1 cellular context compared by ENCODE assay signal in genomic region chr3:45915518-45916231, GRCh38.
A peak's percentile ranks its signal among the peaks of the same experiment; 100 is the strongest.
TF ChIP-seq lines count a peak whose summit lies in the region.

No MANE protein-coding gene starts in this region.

TF ChIP-seq in GM12878, 131 proteins besides CTCF, POLR2A, EP300 and RAD21 (continued from another document and continues in another):
- TF ChIP-seq PML (IDR thresholded peaks at IDR 0.05; ENCODE audit: low read length) (peak; percentile 79; the same call in 1 of the 2 replicates), RCOR1 (conservative IDR thresholded peaks at IDR 0.05; ENCODE audit: low read depth, low read length) (0 out of 2 replicates have a peak, but pooled peaks have one; percentile 62), MXI1 (IDR thresholded peaks at IDR 0.05; ENCODE audit: low read depth, low read length) (no peak), RAD51 (IDR thresholded peaks at IDR 0.05) (no peak), BMI1 (IDR thresholded peaks at IDR 0.05; ENCODE audit: borderline replicate concordance) (peak; percentile 29; the same call in 1 of the 2 replicates), CREB1 (IDR thresholded peaks at IDR 0.05; ENCODE audit: low read depth) (peak; percentile 46; the same call in 1 of the 2 replicates), IRF5 (IDR thresholded peaks at IDR 0.05; ENCODE audit: borderline replicate concordance) (no peak), ZZZ3 (IDR thresholded peaks at IDR 0.05; ENCODE audit: control insufficient read depth, insufficient read length, low read depth) (no peak), TAF1 (IDR thresholded peaks at IDR 0.05; ENCODE audit: borderline replicate concordance, low read depth, low read length) (no peak; the same call in 1 of the 2 replicates), BACH1 (IDR thresholded peaks at IDR 0.05; ENCODE audit: borderline replicate concordance) (peak; percentile 21; the same call in 1 of the 2 replicates), TARDBP (IDR thresholded peaks at IDR 0.05; ENCODE audit: borderline replicate concordance) (peak; percentile 53; the same call in 1 of the 2 replicates), PBX3 (IDR thresholded peaks at IDR 0.05; ENCODE audit: insufficient replicate concordance, low read depth, low read length) (peak; percentile 7), SUZ12 (IDR thresholded peaks at IDR 0.05; ENCODE audit: unreplicated experiment) (no peak), SKIL (IDR thresholded peaks at IDR 0.05; ENCODE audit: low read depth, poor library complexity, severe bottlenecking) (peak; percentile 99), MTA3 (IDR thresholded peaks at IDR 0.05; ENCODE audit: borderline replicate concordance, low read length) (peak; percentile 97), ZNF24 (IDR thresholded peaks at IDR 0.05) (no peak), E2F4 (IDR thresholded peaks at IDR 0.05; ENCODE audit: low read depth, low read length) (no peak), JUNB (IDR thresholded peaks at IDR 0.05) (peak; percentile 92; the same call in 1 of the 2 replicates), ETV6 (conservative IDR thresholded peaks at IDR 0.05 in 1 of 2, IDR thresholded peaks at IDR 0.05 in 1 of 2; ENCODE audit: borderline replicate concordance in 1 of 2, low read depth in 1 of 2) (peak in 1 of 2 experiments; percentile 71; a peak in 1 of 4 replicates), ZBTB4 (CRISPR knock-in tag; IDR thresholded peaks at IDR 0.05) (no peak), BCL11A (IDR thresholded peaks at IDR 0.05; ENCODE audit: low read depth, low read length) (peak; percentile 89), MEF2A (IDR thresholded peaks at IDR 0.05; ENCODE audit: insufficient read depth, low read depth, low read length) (peak; percentile 90), CBFB (IDR thresholded peaks at IDR 0.05; ENCODE audit: low read depth) (peak; percentile 86), ASH2L (IDR thresholded peaks at IDR 0.05; ENCODE audit: borderline replicate concordance, low read depth) (no peak), ATF2 (IDR thresholded peaks at IDR 0.05; ENCODE audit: low read length) (peak; percentile 100), NR2F1 (conservative IDR thresholded peaks at IDR 0.05) (peak; percentile 97), LARP7 (IDR thresholded peaks at IDR 0.05) (peak; percentile 19; the same call in 1 of the 2 replicates), BCL3 (IDR thresholded peaks at IDR 0.05; ENCODE audit: borderline replicate concordance, insufficient read depth, low read depth, low read length, poor library complexity, severe bottlenecking) (peak; percentile 100), ZNF384 (IDR thresholded peaks at IDR 0.05; ENCODE audit: borderline replicate concordance, low read depth, low read length) (peak; percentile 73; the same call in 1 of the 2 replicates)
- TF ChIP-seq, protein P1, sequence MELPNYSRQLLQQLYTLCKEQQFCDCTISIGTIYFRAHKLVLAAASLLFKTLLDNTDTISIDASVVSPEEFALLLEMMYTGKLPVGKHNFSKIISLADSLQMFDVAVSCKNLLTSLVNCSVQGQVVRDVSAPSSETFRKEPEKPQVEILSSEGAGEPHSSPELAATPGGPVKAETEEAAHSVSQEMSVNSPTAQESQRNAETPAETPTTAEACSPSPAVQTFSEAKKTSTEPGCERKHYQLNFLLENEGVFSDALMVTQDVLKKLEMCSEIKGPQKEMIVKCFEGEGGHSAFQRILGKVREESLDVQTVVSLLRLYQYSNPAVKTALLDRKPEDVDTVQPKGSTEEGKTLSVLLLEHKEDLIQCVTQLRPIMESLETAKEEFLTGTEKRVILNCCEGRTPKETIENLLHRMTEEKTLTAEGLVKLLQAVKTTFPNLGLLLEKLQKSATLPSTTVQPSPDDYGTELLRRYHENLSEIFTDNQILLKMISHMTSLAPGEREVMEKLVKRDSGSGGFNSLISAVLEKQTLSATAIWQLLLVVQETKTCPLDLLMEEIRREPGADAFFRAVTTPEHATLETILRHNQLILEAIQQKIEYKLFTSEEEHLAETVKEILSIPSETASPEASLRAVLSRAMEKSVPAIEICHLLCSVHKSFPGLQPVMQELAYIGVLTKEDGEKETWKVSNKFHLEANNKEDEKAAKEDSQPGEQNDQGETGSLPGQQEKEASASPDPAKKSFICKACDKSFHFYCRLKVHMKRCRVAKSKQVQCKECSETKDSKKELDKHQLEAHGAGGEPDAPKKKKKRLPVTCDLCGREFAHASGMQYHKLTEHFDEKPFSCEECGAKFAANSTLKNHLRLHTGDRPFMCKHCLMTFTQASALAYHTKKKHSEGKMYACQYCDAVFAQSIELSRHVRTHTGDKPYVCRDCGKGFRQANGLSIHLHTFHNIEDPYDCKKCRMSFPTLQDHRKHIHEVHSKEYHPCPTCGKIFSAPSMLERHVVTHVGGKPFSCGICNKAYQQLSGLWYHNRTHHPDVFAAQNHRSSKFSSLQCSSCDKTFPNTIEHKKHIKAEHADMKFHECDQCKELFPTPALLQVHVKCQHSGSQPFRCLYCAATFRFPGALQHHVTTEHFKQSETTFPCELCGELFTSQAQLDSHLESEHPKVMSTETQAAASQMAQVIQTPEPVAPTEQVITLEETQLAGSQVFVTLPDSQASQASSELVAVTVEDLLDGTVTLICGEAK (IDR thresholded peaks at IDR 0.05; ENCODE audit: borderline replicate concordance), result no peak
- TF ChIP-seq, protein P2, sequence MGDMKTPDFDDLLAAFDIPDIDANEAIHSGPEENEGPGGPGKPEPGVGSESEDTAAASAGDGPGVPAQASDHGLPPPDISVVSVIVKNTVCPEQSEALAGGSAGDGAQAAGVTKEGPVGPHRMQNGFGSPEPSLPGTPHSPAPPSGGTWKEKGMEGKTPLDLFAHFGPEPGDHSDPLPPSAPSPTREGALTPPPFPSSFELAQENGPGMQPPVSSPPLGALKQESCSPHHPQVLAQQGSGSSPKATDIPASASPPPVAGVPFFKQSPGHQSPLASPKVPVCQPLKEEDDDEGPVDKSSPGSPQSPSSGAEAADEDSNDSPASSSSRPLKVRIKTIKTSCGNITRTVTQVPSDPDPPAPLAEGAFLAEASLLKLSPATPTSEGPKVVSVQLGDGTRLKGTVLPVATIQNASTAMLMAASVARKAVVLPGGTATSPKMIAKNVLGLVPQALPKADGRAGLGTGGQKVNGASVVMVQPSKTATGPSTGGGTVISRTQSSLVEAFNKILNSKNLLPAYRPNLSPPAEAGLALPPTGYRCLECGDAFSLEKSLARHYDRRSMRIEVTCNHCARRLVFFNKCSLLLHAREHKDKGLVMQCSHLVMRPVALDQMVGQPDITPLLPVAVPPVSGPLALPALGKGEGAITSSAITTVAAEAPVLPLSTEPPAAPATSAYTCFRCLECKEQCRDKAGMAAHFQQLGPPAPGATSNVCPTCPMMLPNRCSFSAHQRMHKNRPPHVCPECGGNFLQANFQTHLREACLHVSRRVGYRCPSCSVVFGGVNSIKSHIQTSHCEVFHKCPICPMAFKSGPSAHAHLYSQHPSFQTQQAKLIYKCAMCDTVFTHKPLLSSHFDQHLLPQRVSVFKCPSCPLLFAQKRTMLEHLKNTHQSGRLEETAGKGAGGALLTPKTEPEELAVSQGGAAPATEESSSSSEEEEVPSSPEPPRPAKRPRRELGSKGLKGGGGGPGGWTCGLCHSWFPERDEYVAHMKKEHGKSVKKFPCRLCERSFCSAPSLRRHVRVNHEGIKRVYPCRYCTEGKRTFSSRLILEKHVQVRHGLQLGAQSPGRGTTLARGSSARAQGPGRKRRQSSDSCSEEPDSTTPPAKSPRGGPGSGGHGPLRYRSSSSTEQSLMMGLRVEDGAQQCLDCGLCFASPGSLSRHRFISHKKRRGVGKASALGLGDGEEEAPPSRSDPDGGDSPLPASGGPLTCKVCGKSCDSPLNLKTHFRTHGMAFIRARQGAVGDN (IDR thresholded peaks at IDR 0.05), result peak; percentile 87
